Comparison of ENCODE assay signal across 2 cellular contexts in the genomic region with DNA sequence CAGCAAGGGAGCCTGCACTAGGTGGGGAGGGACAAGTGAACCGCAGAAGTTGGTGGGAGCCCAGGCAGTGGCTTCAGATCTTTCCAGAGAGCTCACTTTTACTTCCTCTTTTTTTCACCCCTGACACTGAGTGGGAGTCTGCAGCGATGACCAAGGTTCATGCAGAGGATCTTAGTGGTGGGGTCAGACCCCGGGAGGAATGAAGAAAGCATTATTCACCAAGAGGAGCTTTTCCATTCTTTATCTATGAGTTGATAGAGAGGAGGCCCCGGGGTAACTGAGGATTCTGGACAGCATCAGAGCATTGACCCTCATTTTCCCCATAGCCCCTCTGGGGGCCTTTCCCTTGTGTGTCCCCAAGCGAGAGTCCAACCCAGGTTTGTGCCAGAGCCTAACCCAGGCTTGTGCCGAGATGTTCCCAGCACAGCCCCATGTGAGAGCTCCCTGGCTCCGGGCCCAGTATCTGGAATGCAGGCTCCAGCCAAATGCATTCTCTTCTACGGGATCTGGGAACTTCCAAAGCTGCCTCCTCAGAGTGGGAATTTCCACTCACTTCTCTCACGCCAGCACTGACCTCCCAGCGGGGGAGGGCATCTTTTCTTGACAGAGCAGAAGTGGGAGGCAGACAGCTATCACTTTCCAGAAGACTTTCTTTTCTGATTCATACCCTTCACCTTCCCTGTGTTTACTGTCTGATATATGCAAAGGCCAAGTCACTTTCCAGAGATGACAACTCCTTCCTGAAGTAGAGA.
A peak's percentile ranks its signal among the peaks of the same experiment; 100 is the strongest.
TF ChIP-seq lines count a peak whose summit lies in the region.

No MANE protein-coding gene starts in this region.

TF ChIP-seq in liver, 16 proteins besides CTCF, POLR2A, EP300 and RAD21:
- TF ChIP-seq SP1 (IDR thresholded peaks at IDR 0.05) (peak; percentile 75), RXRA (IDR thresholded peaks at IDR 0.05) (peak; percentile 72 to 76), NR2F2 (IDR thresholded peaks at IDR 0.05) (peak; percentile 93), JUND (IDR thresholded peaks at IDR 0.05) (peak in 1 of 2 donors; percentile 25), GABPA (IDR thresholded peaks at IDR 0.05 in 1 of 2, conservative IDR thresholded peaks at IDR 0.05 in 1 of 2) (no peak), HNF4G (IDR thresholded peaks at IDR 0.05) (no peak)
- TF ChIP-seq, protein P1, sequence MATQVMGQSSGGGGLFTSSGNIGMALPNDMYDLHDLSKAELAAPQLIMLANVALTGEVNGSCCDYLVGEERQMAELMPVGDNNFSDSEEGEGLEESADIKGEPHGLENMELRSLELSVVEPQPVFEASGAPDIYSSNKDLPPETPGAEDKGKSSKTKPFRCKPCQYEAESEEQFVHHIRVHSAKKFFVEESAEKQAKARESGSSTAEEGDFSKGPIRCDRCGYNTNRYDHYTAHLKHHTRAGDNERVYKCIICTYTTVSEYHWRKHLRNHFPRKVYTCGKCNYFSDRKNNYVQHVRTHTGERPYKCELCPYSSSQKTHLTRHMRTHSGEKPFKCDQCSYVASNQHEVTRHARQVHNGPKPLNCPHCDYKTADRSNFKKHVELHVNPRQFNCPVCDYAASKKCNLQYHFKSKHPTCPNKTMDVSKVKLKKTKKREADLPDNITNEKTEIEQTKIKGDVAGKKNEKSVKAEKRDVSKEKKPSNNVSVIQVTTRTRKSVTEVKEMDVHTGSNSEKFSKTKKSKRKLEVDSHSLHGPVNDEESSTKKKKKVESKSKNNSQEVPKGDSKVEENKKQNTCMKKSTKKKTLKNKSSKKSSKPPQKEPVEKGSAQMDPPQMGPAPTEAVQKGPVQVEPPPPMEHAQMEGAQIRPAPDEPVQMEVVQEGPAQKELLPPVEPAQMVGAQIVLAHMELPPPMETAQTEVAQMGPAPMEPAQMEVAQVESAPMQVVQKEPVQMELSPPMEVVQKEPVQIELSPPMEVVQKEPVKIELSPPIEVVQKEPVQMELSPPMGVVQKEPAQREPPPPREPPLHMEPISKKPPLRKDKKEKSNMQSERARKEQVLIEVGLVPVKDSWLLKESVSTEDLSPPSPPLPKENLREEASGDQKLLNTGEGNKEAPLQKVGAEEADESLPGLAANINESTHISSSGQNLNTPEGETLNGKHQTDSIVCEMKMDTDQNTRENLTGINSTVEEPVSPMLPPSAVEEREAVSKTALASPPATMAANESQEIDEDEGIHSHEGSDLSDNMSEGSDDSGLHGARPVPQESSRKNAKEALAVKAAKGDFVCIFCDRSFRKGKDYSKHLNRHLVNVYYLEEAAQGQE (IDR thresholded peaks at IDR 0.05), result peak; percentile 60
- TF ChIP-seq, protein P2, sequence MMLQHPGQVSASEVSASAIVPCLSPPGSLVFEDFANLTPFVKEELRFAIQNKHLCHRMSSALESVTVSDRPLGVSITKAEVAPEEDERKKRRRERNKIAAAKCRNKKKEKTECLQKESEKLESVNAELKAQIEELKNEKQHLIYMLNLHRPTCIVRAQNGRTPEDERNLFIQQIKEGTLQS (IDR thresholded peaks at IDR 0.05), result no peak
- TF ChIP-seq, protein P3, sequence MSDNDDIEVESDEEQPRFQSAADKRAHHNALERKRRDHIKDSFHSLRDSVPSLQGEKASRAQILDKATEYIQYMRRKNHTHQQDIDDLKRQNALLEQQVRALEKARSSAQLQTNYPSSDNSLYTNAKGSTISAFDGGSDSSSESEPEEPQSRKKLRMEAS (IDR thresholded peaks at IDR 0.05), result peak; percentile 27
TF ChIP-seq in liver: peak in this region for 6.

TF ChIP-seq in HepG2, 621 proteins besides CTCF, POLR2A, EP300 and RAD21:
- TF ChIP-seq GFI1 (CRISPR knock-in tag; IDR thresholded peaks at IDR 0.05; ENCODE audit: borderline replicate concordance) (no peak), FIP1L1 (IDR thresholded peaks at IDR 0.05; ENCODE audit: borderline replicate concordance, insufficient read depth, low read depth, low read length) (no peak)
